ENCODE assay signal across 20 cellular contexts in the genomic region with DNA sequence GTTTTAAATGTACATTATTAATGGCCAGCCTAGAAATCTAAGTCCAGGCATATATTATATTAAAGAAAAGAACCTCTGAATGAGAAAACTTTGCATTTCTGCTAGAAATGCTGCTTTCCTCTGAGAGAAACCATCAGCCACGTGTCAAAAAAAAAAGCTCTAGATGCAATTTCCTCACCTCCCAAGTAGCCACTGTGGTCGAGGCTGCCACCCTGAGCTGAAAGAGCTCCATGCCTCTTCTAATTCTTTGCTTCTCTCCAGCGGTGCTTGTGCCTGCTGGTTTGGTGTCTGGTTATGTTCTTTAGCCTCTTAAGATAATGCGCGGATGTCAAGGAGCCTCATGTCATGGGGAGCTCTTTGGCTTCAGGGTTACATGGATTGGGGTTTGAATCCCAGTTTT.
DNase-seq lines count a peak whose midpoint lies in the region; ATAC-seq, FAIRE-seq and TF ChIP-seq lines count a peak whose summit lies in the region.
"Had no signal": no experiment of that assay in that cellular context is flagged by ENCODE, and none has a peak within 500 bp of the region (broad histone marks: within the 10 kb centered on the region; RNA-seq: fewer than 3 reads in every experiment).

No MANE protein-coding gene starts in this region.

- H3K27ac ChIP-seq in hepatocyte (no peak overlapping the region), mesendoderm (ENCODE audit: low read depth, low read length) (no peak overlapping the region)
- H3K27ac ChIP-seq: brain microvascular endothelial cell, epithelial cell of prostate, testis had no signal

- H3K27me3 ChIP-seq in BJ (ENCODE audit: control insufficient read depth, insufficient read depth, low read length) = peaks cover 19% of the 10 kb centered on the region
- H3K27me3 ChIP-seq in hepatocyte = peaks cover 5% of the 10 kb centered on the region
- H3K27me3 ChIP-seq in mesendoderm (ENCODE audit: insufficient read depth, low read length, poor library complexity) = no peaks in the 10 kb centered on the region
- H3K27me3 ChIP-seq: testis had no signal

- no peaks in the 10 kb centered on the region for H3K9me2 ChIP-seq in hepatocyte (replicated peaks; ENCODE audit: insufficient read depth)

- no peak overlapping the region for H2BK15ac ChIP-seq in mesendoderm (replicated peaks; ENCODE audit: low read depth)

- no peak overlapping the region for H4K8ac ChIP-seq in mesendoderm (ENCODE audit: low read depth, low read length)

- no peak overlapping the region for H3K56ac ChIP-seq in mesendoderm (ENCODE audit: low read length)

- no peak overlapping the region for H3K4me2 ChIP-seq in hepatocyte
- no peak overlapping the region for H3K4me2 ChIP-seq in mesendoderm (ENCODE audit: low read length)

- no peak overlapping the region for H2AFZ ChIP-seq in hepatocyte

- no peak for ATAC-seq in HG02610 (IDR thresholded peaks at IDR 0.05; ENCODE audit: unreplicated experiment)
- ATAC-seq: left cardiac atrium; natural killer cell; stimulated activated naive B cell treated with anti-CD40 and anti-IgM and Interleukin-4, amounts not matched to agents 10 μg/mL and 1 μg/mL and 100 μg/mL, for 72 hours had no signal

- POLR2A ChIA-PET in BJ (lab: Charles Lee) = no interaction called here

- no peak overlapping the region for H2BK5ac ChIP-seq in mesendoderm (ENCODE audit: low read length)

- no peak overlapping the region for H2AK5ac ChIP-seq in mesendoderm (ENCODE audit: low read length)

- H3K9ac ChIP-seq in mesendoderm (ENCODE audit: low read length) = no peak overlapping the region

- H2BK120ac ChIP-seq in mesendoderm (ENCODE audit: low read depth, low read length) = no peak overlapping the region

- H3K36me3 ChIP-seq in BJ (ENCODE audit: control insufficient read depth, insufficient read depth, low read length) (no peaks in the 10 kb centered on the region), hepatocyte (replicated peaks; ENCODE audit: insufficient read depth, low read depth) (no peaks in the 10 kb centered on the region), mesendoderm (ENCODE audit: control insufficient read depth, insufficient read depth, low read length) (no peaks in the 10 kb centered on the region)
- H3K36me3 ChIP-seq: brain microvascular endothelial cell had no signal

- CTCF ChIA-PET in BJ (lab: Yijun Ruan, JAX) = interaction anchor here (0.6 to 2.4 kb wide), 3 partner anchors 9 to 395 kb away, joined by 3 to 8 read pairs (median 5); no protein-coding TSS in a partner anchor

- H3K4ac ChIP-seq in mesendoderm (ENCODE audit: low read depth, low read length) = no peak overlapping the region

- FAIRE-seq in HTR-8/SVneo (lab: Jason Lieb, UNC) = peak; percentile 88
- FAIRE-seq: GM18507 had no signal

- no peaks in the 10 kb centered on the region for H3K79me1 ChIP-seq in mesendoderm (ENCODE audit: low read length)

- H3K4me1 ChIP-seq in hepatocyte (ENCODE audit: insufficient read depth) = peaks cover 18% of the 10 kb centered on the region
- no peaks in the 10 kb centered on the region for H3K4me1 ChIP-seq in mesendoderm (ENCODE audit: control insufficient read depth, low read depth, low read length)
- H3K4me1 ChIP-seq: testis had no signal

- 0 out of 2 replicates have a peak, but pooled peaks have one; percentile 25 for TF ChIP-seq CTCF in BJ (IDR thresholded peaks at IDR 0.05; ENCODE audit: insufficient read depth, low read depth, low read length)
- TF ChIP-seq CTCF in astrocyte of the spinal cord (IDR thresholded peaks at IDR 0.05; ENCODE audit: low read depth, low read length) = peak; percentile 20
- TF ChIP-seq CTCF in hepatocyte (IDR thresholded peaks at IDR 0.05; ENCODE audit: poor library complexity) = peak; percentile 23

- H3K79me2 ChIP-seq in hepatocyte (no peaks in the 10 kb centered on the region), mesendoderm (ENCODE audit: control insufficient read depth, insufficient read depth, low read length) (no peaks in the 10 kb centered on the region)

- DNase-seq in BJ (ENCODE audit: low read depth) = no peak
- DNase-seq in HTR-8/SVneo (ENCODE audit: insufficient read length, low spot score) = peak; percentile 54
- peak; percentile 12 for DNase-seq in astrocyte of the spinal cord (ENCODE audit: low read depth, low spot score)
- no peak for DNase-seq in hepatocyte (ENCODE audit: low spot score)
- no peak for DNase-seq in mesendoderm
- DNase-seq in central memory CD4-positive, alpha-beta T cell = no peak
- DNase-seq: activated CD4-positive, alpha-beta T cell treated with anti-CD3 and anti-CD28 coated beads, Interleukin-2, amount 50 U/mL, for 1 hour; activated naive CD8-positive, alpha-beta T cell treated with anti-CD3 and anti-CD28 coated beads, Interleukin-2, amount 10 ng/mL, durations not matched to agents 7 days and 5 days; brain microvascular endothelial cell; left cardiac atrium; natural killer cell; NCI-H1417 treated with DMSO at 0.1 percent for 48 hours; NCI-H510A; SHP77 treated with DMSO at 0.1 percent for 48 hours; stimulated activated CD4-positive, alpha-beta T cell treated with anti-CD3 and anti-CD28 coated beads, Interleukin-2, amount 100 ng/mL, for 24 hours; stimulated activated naive B cell treated with anti-CD40 and anti-IgM and Interleukin-4, amounts not matched to agents 10 μg/mL and 1 μg/mL and 100 μg/mL, for 72 hours; testis had no signal

- H3K23ac ChIP-seq in mesendoderm (ENCODE audit: low read length) = no peak overlapping the region

- H4K20me1 ChIP-seq in hepatocyte (ENCODE audit: insufficient read depth, poor library complexity, severe bottlenecking) = no peaks in the 10 kb centered on the region

- no peaks in the 10 kb centered on the region for H3K9me3 ChIP-seq in hepatocyte (ENCODE audit: low read depth)
- H3K9me3 ChIP-seq: testis had no signal

- H3K4me3 ChIP-seq in BJ (ENCODE audit: low read depth, low read length) = no peak overlapping the region
- no peak overlapping the region for H3K4me3 ChIP-seq in astrocyte of the spinal cord (ENCODE audit: low read depth, low read length)
- no peak overlapping the region for H3K4me3 ChIP-seq in hepatocyte
- no peak overlapping the region for H3K4me3 ChIP-seq in mesendoderm (ENCODE audit: low read length)
- H3K4me3 ChIP-seq: testis had no signal

- no peak overlapping the region for H4K5ac ChIP-seq in mesendoderm (ENCODE audit: low read length)

- H3K18ac ChIP-seq in mesendoderm (ENCODE audit: low read length) = no peak overlapping the region

- in situ Hi-C loops in astrocyte of the spinal cord (cut with HindIII; ENCODE audit: low sequenced_read_pairs) = no loop called here

- WGBS in hepatocyte (ENCODE audit: low lambda C conversion rate, missing lambda C conversion rate) = 70% methylated on average over 5 of the region's 5 CpGs
- WGBS in mesendoderm (ENCODE audit: extremely low coverage, insufficient coverage, low lambda C conversion rate) = no CpG with 5 or more reads among the region's 5 CpGs

Comparison
In these comparisons a context has a peak if more than half of its experiments do, and no peak if none do; other contexts are left out.
1. DNase-seq: peak in HTR-8/SVneo (single experiment) and astrocyte of the spinal cord (single experiment); none in BJ (single experiment), hepatocyte (single experiment), mesendoderm (single experiment) and central memory CD4-positive, alpha-beta T cell (single experiment).
2. Peak in every context shown above with its lines, with median percentiles within 50 percentile points of each other: CTCF ChIP-seq.